8 cellular contexts compared by ENCODE assay signal in genomic region chr20:13546497-13547131, GRCh38.
DNase-seq lines count a peak whose midpoint lies in the region; ATAC-seq and TF ChIP-seq lines count a peak whose summit lies in the region.

No MANE protein-coding gene starts in this region.

- DNase-seq in activated gamma-delta T cell treated with Interleukin-2 at 50 U/mL for 16 hours (peak; percentile 61), activated gamma-delta T cell (lab: John Stamatoyannopoulos, UW) (no peak), NCI-H2227 (lab: John Stamatoyannopoulos, UW; ENCODE audit: unreplicated experiment) (peak; percentile 82), dermis blood vessel endothelial cell (peak; percentile 84), lung (ENCODE audit: low spot score) (peak; percentile 71)
- peak; percentile 82 for DNase-seq in activated CD4-positive, alpha-beta T cell treated with anti-CD3 and anti-CD28 coated beads for 48 hours
- DNase-seq in stimulated activated CD8-positive, alpha-beta memory T cell treated with anti-CD3 and anti-CD28 coated beads, Interleukin-15, amount 100 ng/mL, for 24 hours (ENCODE audit: low read depth) = peak; percentile 34

- H3K36me3 ChIP-seq in lung (ENCODE audit: control insufficient read depth in 2 of 2, insufficient read depth in 2 of 2, low read length in 2 of 2) = peaks cover 0 to 3% of the 10 kb centered on the region in 2 donors

- TF ChIP-seq CTCF in lung (IDR thresholded peaks at IDR 0.05; ENCODE audit: control extremely low read depth, extremely low read depth) = peak; percentile 60

- H3K27me3 ChIP-seq in lung (ENCODE audit: control insufficient read depth, insufficient read depth) = no peaks in the 10 kb centered on the region

- H3K9me3 ChIP-seq in lung (ENCODE audit: control insufficient read depth in 2 of 2, insufficient read depth in 1 of 2, low read length in 1 of 2) = no peaks in the 10 kb centered on the region

- H3K4me3 ChIP-seq in lung = no peak overlapping the region

- H3K4me1 ChIP-seq in lung (ENCODE audit: control insufficient read depth in 2 of 2, insufficient read depth in 2 of 2, low read length in 2 of 2) = no peaks in the 10 kb centered on the region

- 9 to 21% methylated on average over 2 of the region's 2 CpGs for WGBS in lung, 2 donors

- ATAC-seq in HG02981 (IDR thresholded peaks at IDR 0.05; ENCODE audit: unreplicated experiment) (peak; percentile 65), lung (ENCODE audit: insufficient read depth, low FRiP score) (no peak)

- no peak overlapping the region for H3K27ac ChIP-seq in lung (ENCODE audit: low read depth in 1 of 2, low read length in 1 of 2)
